ENCODE assay signal across 1 cellular context in the genomic region with DNA sequence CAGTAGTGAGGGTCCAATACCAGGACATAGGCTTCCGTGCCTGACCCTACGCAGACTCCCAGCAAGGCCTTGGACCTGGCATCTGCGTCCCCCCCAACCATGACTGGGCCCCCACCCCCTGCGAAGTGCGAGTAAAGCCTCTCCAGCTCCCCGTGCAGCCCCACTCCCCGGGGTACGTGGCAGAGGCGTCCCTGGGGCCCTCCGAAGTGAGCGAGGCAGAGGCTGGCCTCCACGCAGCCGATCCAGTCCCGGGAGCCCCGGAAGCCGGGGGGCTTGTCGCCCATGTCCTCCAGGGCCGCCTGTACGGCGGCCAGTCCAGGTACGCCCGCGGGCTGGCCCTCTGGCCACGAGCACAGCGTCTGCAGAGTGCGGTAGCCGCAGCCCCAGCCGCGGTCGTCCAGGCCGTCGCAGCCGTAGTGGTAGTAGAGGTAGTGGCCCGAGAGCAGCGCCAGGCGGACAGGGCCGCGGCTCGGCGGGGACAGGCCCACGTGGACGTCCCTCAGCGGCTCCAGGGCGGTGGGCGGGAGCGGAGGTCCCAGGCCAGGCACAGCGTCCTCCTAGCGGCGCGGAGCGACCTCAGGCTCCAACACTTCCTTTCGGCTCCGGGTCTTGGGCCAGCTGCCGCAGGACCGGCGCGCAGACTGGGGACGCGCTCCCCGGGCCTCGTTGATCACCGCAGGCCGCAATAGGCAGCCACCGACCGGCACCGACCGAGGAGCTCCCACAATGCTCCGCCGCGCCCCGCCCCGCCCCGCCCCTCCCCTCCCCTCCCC.
TF ChIP-seq lines count a peak whose summit lies in the region.

A gene (minus strand): TSS at position 728 of the 773 bp plus-strand sequence. CDS start 444 bp downstream, at position 284.

TF ChIP-seq in HepG2, 621 proteins besides CTCF, POLR2A, EP300 and RAD21 (continued from another document and continues in another):
- TF ChIP-seq, protein P1, sequence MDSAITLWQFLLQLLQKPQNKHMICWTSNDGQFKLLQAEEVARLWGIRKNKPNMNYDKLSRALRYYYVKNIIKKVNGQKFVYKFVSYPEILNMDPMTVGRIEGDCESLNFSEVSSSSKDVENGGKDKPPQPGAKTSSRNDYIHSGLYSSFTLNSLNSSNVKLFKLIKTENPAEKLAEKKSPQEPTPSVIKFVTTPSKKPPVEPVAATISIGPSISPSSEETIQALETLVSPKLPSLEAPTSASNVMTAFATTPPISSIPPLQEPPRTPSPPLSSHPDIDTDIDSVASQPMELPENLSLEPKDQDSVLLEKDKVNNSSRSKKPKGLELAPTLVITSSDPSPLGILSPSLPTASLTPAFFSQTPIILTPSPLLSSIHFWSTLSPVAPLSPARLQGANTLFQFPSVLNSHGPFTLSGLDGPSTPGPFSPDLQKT (CRISPR knock-in tag; IDR thresholded peaks at IDR 0.05; ENCODE audit: borderline replicate concordance), result peak; percentile 52; the same call in 1 of the 2 replicates
- TF ChIP-seq CBX1 (IDR thresholded peaks at IDR 0.05; ENCODE audit: low read depth) (peak; percentile 39), TBP (CRISPR knock-in tag; IDR thresholded peaks at IDR 0.05) (no peak), REL (CRISPR knock-in tag; conservative IDR thresholded peaks at IDR 0.05) (peak; percentile 63; the same call in 1 of the 2 replicates), ZNF891 (CRISPR knock-in tag; IDR thresholded peaks at IDR 0.05) (peak; percentile 86; the same call in 1 of the 2 replicates), ZNF451 (CRISPR knock-in tag; IDR thresholded peaks at IDR 0.05) (peak; percentile 90), ZEB1 (IDR thresholded peaks at IDR 0.05; ENCODE audit: insufficient replicate concordance, low read depth) (no peak), ZNF670 (CRISPR knock-in tag; IDR thresholded peaks at IDR 0.05; ENCODE audit: borderline replicate concordance) (peak; percentile 84), POLR2G (IDR thresholded peaks at IDR 0.05; ENCODE audit: low read depth, low read length) (peak; percentile 70), SPEN (CRISPR knock-in tag; IDR thresholded peaks at IDR 0.05; ENCODE audit: low read depth) (peak; percentile 91), HDAC2 (CRISPR knock-in tag; IDR thresholded peaks at IDR 0.05) (no peak), CENPT (CRISPR knock-in tag; IDR thresholded peaks at IDR 0.05; ENCODE audit: low read depth) (no peak; the same call in 1 of the 2 replicates), ZNF552 (CRISPR knock-in tag; IDR thresholded peaks at IDR 0.05; ENCODE audit: borderline replicate concordance) (no peak), ZNF557 (CRISPR knock-in tag; IDR thresholded peaks at IDR 0.05) (peak; percentile 66; the same call in 1 of the 2 replicates), ZNF253 (CRISPR knock-in tag; IDR thresholded peaks at IDR 0.05; ENCODE audit: borderline replicate concordance) (peak; percentile 15; the same call in 1 of the 2 replicates), TAF15 (IDR thresholded peaks at IDR 0.05; ENCODE audit: low read depth, low read length, poor library complexity, severe bottlenecking) (peak; percentile 78), NFATC3 (CRISPR knock-in tag; IDR thresholded peaks at IDR 0.05) (0 out of 2 replicates have a peak, but pooled peaks have one; percentile 82), JDP2 (CRISPR knock-in tag; IDR thresholded peaks at IDR 0.05; ENCODE audit: borderline replicate concordance) (peak; percentile 19; the same call in 1 of the 2 replicates), ZNF101 (CRISPR knock-in tag; IDR thresholded peaks at IDR 0.05; ENCODE audit: borderline replicate concordance, low read depth) (0 out of 2 replicates have a peak, but pooled peaks have one; percentile 49), DMAP1 (CRISPR knock-in tag; IDR thresholded peaks at IDR 0.05) (peak; percentile 90), CCDC6 (CRISPR knock-in tag; IDR thresholded peaks at IDR 0.05) (peak; percentile 37; the same call in 1 of the 2 replicates), ZNF138 (CRISPR knock-in tag; IDR thresholded peaks at IDR 0.05; ENCODE audit: low read depth) (0 out of 2 replicates have a peak, but pooled peaks have one; percentile 41), SMAD3 (CRISPR knock-in tag; IDR thresholded peaks at IDR 0.05) (no peak), NFIB (CRISPR knock-in tag; IDR thresholded peaks at IDR 0.05; ENCODE audit: borderline replicate concordance) (no peak), SALL1 (CRISPR knock-in tag; IDR thresholded peaks at IDR 0.05) (peak; percentile 73), ZNF33B (CRISPR knock-in tag; IDR thresholded peaks at IDR 0.05) (peak; percentile 79; the same call in 1 of the 2 replicates), PCBP1 (IDR thresholded peaks at IDR 0.05; ENCODE audit: borderline replicate concordance, low read depth, low read length) (0 out of 2 replicates have a peak, but pooled peaks have one; percentile 14), ZNF747 (CRISPR knock-in tag; IDR thresholded peaks at IDR 0.05; ENCODE audit: borderline replicate concordance) (0 out of 2 replicates have a peak, but pooled peaks have one; percentile 74), FOSL1 (CRISPR knock-in tag; IDR thresholded peaks at IDR 0.05; ENCODE audit: borderline replicate concordance) (peak; percentile 22; the same call in 1 of the 2 replicates), ZNF33A (CRISPR knock-in tag; IDR thresholded peaks at IDR 0.05; ENCODE audit: borderline replicate concordance) (0 out of 2 replicates have a peak, but pooled peaks have one; percentile 59), ZNF567 (CRISPR knock-in tag; IDR thresholded peaks at IDR 0.05; ENCODE audit: borderline replicate concordance) (peak; percentile 91; the same call in 1 of the 2 replicates), ZNF350 (CRISPR knock-in tag; IDR thresholded peaks at IDR 0.05; ENCODE audit: borderline replicate concordance, low read depth) (peak; percentile 40; the same call in 1 of the 2 replicates), ZNF546 (CRISPR knock-in tag; conservative IDR thresholded peaks at IDR 0.05) (peak; percentile 94), ZNF572 (CRISPR knock-in tag; IDR thresholded peaks at IDR 0.05) (no peak), FOXC1 (CRISPR knock-in tag; IDR thresholded peaks at IDR 0.05; ENCODE audit: borderline replicate concordance) (peak; percentile 82), ZNF713 (CRISPR knock-in tag; IDR thresholded peaks at IDR 0.05) (peak; percentile 71; the same call in 1 of the 2 replicates), ZNF816 (CRISPR knock-in tag; IDR thresholded peaks at IDR 0.05; ENCODE audit: borderline replicate concordance) (peak; percentile 94), POGZ (CRISPR knock-in tag; IDR thresholded peaks at IDR 0.05) (peak; percentile 25; the same call in 1 of the 2 replicates)
- TF ChIP-seq, protein P2, sequence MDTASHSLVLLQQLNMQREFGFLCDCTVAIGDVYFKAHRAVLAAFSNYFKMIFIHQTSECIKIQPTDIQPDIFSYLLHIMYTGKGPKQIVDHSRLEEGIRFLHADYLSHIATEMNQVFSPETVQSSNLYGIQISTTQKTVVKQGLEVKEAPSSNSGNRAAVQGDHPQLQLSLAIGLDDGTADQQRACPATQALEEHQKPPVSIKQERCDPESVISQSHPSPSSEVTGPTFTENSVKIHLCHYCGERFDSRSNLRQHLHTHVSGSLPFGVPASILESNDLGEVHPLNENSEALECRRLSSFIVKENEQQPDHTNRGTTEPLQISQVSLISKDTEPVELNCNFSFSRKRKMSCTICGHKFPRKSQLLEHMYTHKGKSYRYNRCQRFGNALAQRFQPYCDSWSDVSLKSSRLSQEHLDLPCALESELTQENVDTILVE (CRISPR knock-in tag; IDR thresholded peaks at IDR 0.05), result 0 out of 2 replicates have a peak, but pooled peaks have one; percentile 38
- TF ChIP-seq, protein P3, sequence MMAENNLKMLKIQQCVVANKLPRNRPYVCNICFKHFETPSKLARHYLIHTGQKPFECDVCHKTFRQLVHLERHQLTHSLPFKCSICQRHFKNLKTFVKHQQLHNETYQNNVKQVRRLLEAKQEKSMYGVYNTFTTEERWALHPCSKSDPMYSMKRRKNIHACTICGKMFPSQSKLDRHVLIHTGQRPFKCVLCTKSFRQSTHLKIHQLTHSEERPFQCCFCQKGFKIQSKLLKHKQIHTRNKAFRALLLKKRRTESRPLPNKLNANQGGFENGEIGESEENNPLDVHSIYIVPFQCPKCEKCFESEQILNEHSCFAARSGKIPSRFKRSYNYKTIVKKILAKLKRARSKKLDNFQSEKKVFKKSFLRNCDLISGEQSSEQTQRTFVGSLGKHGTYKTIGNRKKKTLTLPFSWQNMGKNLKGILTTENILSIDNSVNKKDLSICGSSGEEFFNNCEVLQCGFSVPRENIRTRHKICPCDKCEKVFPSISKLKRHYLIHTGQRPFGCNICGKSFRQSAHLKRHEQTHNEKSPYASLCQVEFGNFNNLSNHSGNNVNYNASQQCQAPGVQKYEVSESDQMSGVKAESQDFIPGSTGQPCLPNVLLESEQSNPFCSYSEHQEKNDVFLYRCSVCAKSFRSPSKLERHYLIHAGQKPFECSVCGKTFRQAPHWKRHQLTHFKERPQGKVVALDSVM (CRISPR knock-in tag; IDR thresholded peaks at IDR 0.05), result peak; percentile 47; the same call in 1 of the 2 replicates
- TF ChIP-seq, protein P4, sequence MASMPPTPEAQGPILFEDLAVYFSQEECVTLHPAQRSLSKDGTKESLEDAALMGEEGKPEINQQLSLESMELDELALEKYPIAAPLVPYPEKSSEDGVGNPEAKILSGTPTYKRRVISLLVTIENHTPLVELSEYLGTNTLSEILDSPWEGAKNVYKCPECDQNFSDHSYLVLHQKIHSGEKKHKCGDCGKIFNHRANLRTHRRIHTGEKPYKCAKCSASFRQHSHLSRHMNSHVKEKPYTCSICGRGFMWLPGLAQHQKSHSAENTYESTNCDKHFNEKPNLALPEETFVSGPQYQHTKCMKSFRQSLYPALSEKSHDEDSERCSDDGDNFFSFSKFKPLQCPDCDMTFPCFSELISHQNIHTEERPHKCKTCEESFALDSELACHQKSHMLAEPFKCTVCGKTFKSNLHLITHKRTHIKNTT (CRISPR knock-in tag; IDR thresholded peaks at IDR 0.05), result 0 out of 2 replicates have a peak, but pooled peaks have one; percentile 66
- TF ChIP-seq, protein P5, sequence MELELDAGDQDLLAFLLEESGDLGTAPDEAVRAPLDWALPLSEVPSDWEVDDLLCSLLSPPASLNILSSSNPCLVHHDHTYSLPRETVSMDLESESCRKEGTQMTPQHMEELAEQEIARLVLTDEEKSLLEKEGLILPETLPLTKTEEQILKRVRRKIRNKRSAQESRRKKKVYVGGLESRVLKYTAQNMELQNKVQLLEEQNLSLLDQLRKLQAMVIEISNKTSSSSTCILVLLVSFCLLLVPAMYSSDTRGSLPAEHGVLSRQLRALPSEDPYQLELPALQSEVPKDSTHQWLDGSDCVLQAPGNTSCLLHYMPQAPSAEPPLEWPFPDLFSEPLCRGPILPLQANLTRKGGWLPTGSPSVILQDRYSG (CRISPR knock-in tag; IDR thresholded peaks at IDR 0.05), result peak; percentile 84
- TF ChIP-seq, protein P6, sequence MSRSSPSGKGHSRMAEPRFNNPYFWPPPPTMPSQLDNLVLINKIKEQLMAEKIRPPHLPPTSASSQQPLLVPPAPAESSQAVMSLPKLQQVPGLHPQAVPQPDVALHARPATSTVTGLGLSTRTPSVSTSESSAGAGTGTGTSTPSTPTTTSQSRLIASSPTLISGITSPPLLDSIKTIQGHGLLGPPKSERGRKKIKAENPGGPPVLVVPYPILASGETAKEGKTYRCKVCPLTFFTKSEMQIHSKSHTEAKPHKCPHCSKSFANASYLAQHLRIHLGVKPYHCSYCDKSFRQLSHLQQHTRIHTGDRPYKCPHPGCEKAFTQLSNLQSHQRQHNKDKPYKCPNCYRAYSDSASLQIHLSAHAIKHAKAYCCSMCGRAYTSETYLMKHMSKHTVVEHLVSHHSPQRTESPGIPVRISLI (CRISPR knock-in tag; IDR thresholded peaks at IDR 0.05; ENCODE audit: borderline replicate concordance), result 0 out of 2 replicates have a peak, but pooled peaks have one; percentile 15
- TF ChIP-seq, protein P7, sequence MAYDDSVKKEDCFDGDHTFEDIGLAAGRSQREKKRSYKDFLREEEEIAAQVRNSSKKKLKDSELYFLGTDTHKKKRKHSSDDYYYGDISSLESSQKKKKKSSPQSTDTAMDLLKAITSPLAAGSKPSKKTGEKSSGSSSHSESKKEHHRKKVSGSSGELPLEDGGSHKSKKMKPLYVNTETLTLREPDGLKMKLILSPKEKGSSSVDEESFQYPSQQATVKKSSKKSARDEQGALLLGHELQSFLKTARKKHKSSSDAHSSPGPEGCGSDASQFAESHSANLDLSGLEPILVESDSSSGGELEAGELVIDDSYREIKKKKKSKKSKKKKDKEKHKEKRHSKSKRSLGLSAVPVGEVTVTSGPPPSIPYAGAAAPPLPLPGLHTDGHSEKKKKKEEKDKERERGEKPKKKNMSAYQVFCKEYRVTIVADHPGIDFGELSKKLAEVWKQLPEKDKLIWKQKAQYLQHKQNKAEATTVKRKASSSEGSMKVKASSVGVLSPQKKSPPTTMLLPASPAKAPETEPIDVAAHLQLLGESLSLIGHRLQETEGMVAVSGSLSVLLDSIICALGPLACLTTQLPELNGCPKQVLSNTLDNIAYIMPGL (CRISPR knock-in tag; IDR thresholded peaks at IDR 0.05; ENCODE audit: borderline replicate concordance in 1 of 2, low read depth in 1 of 2), result peak in 1 of 2 experiments; percentile 58; a peak in 3 of 4 replicates
- TF ChIP-seq, protein P8, sequence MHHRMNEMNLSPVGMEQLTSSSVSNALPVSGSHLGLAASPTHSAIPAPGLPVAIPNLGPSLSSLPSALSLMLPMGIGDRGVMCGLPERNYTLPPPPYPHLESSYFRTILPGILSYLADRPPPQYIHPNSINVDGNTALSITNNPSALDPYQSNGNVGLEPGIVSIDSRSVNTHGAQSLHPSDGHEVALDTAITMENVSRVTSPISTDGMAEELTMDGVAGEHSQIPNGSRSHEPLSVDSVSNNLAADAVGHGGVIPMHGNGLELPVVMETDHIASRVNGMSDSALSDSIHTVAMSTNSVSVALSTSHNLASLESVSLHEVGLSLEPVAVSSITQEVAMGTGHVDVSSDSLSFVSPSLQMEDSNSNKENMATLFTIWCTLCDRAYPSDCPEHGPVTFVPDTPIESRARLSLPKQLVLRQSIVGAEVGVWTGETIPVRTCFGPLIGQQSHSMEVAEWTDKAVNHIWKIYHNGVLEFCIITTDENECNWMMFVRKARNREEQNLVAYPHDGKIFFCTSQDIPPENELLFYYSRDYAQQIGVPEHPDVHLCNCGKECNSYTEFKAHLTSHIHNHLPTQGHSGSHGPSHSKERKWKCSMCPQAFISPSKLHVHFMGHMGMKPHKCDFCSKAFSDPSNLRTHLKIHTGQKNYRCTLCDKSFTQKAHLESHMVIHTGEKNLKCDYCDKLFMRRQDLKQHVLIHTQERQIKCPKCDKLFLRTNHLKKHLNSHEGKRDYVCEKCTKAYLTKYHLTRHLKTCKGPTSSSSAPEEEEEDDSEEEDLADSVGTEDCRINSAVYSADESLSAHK (CRISPR knock-in tag; IDR thresholded peaks at IDR 0.05; ENCODE audit: borderline replicate concordance), result no peak
- TF ChIP-seq, protein P9, sequence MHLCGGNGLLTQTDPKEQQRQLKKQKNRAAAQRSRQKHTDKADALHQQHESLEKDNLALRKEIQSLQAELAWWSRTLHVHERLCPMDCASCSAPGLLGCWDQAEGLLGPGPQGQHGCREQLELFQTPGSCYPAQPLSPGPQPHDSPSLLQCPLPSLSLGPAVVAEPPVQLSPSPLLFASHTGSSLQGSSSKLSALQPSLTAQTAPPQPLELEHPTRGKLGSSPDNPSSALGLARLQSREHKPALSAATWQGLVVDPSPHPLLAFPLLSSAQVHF (CRISPR knock-in tag; IDR thresholded peaks at IDR 0.05), result peak; percentile 28; the same call in 1 of the 2 replicates
- TF ChIP-seq, protein P10, sequence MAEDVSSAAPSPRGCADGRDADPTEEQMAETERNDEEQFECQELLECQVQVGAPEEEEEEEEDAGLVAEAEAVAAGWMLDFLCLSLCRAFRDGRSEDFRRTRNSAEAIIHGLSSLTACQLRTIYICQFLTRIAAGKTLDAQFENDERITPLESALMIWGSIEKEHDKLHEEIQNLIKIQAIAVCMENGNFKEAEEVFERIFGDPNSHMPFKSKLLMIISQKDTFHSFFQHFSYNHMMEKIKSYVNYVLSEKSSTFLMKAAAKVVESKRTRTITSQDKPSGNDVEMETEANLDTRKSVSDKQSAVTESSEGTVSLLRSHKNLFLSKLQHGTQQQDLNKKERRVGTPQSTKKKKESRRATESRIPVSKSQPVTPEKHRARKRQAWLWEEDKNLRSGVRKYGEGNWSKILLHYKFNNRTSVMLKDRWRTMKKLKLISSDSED (CRISPR knock-in tag; IDR thresholded peaks at IDR 0.05), result no peak; the same call in 1 of the 2 replicates
